18 cellular contexts compared by ENCODE assay signal in genomic region chr3:197775317-197775716, GRCh38.
"Had no signal": no experiment of that assay in that cellular context is flagged by ENCODE, and none has a peak within 500 bp of the region (broad histone marks: within the 10 kb centered on the region; RNA-seq: fewer than 3 reads in every experiment).

No MANE protein-coding gene starts in this region.

- DNase-seq: activated CD4-positive, alpha-beta T cell treated with anti-CD3 and anti-CD28 coated beads, Interleukin-2, amount 10 ng/mL, durations not matched to agents 7 days and 5 days; activated CD4-positive, CD25-positive, alpha-beta regulatory T cell treated with anti-CD3 and anti-CD28 coated beads, Interleukin-2, amount 50 U/mL, for 72 hours; activated naive CD4-positive, alpha-beta T cell treated with anti-CD3 and anti-CD28 coated beads for 36 hours; activated T-cell treated with anti-CD3 and anti-CD28 coated beads, Interleukin-2, amount 50 U/mL, for 1 hour; amygdala; cortex of kidney; nucleus accumbens; posterior cingulate gyrus; small intestine; stimulated activated CD4-positive, alpha-beta T cell treated with anti-CD3 and anti-CD28 coated beads, Interleukin-2, amount 100 ng/mL, for 24 hours; stomach had no signal

- H3K4me3 Mint-ChIP-seq: activated CD4-positive, alpha-beta T cell treated with anti-CD3 and anti-CD28 coated beads, Interleukin-2, amount 10 ng/mL, durations not matched to agents 7 days and 5 days; activated naive CD4-positive, alpha-beta T cell treated with anti-CD3 and anti-CD28 coated beads for 36 hours; nephron; stimulated activated effector memory CD8-positive, alpha-beta T cell treated with anti-CD3 and anti-CD28 coated beads, Interleukin-12 subunit alpha, Interleukin-12 subunit beta, amount 100 ng/mL, for 72 hours; T-helper 1 cell treated with Interleukin-12 subunit alpha and Interleukin-12 subunit beta and Interleukin-4 antibody, amounts not matched to agents 30 μg/mL and 1 μg/mL, for 36 hours had no signal

- H3K4me3 ChIP-seq: stomach, suprapubic skin, tibial nerve had no signal

- ATAC-seq: sciatic nerve; stimulated activated effector memory CD8-positive, alpha-beta T cell treated with anti-CD3 and anti-CD28 coated beads, Interleukin-12 subunit alpha, Interleukin-12 subunit beta, amount 100 ng/mL, for 72 hours had no signal

- H3K9me3 ChIP-seq: stomach, suprapubic skin, tibial nerve had no signal

- H3K27me3 Mint-ChIP-seq: activated CD4-positive, alpha-beta T cell treated with anti-CD3 and anti-CD28 coated beads, Interleukin-2, amount 10 ng/mL, durations not matched to agents 7 days and 5 days had no signal

- FAIRE-seq: small intestine had no signal

- H3K27ac Mint-ChIP-seq: activated CD4-positive, alpha-beta T cell treated with anti-CD3 and anti-CD28 coated beads, Interleukin-2, amount 10 ng/mL, durations not matched to agents 7 days and 5 days; activated naive CD4-positive, alpha-beta T cell treated with anti-CD3 and anti-CD28 coated beads for 36 hours; nephron; stimulated activated effector memory CD8-positive, alpha-beta T cell treated with anti-CD3 and anti-CD28 coated beads, Interleukin-12 subunit alpha, Interleukin-12 subunit beta, amount 100 ng/mL, for 72 hours; T-helper 1 cell treated with Interleukin-12 subunit alpha and Interleukin-12 subunit beta and Interleukin-4 antibody, amounts not matched to agents 30 μg/mL and 1 μg/mL, for 36 hours had no signal

- H3K9me3 Mint-ChIP-seq: activated CD4-positive, alpha-beta T cell treated with anti-CD3 and anti-CD28 coated beads, Interleukin-2, amount 10 ng/mL, durations not matched to agents 7 days and 5 days; activated naive CD4-positive, alpha-beta T cell treated with anti-CD3 and anti-CD28 coated beads for 36 hours; nephron; stimulated activated effector memory CD8-positive, alpha-beta T cell treated with anti-CD3 and anti-CD28 coated beads, Interleukin-12 subunit alpha, Interleukin-12 subunit beta, amount 100 ng/mL, for 72 hours; T-helper 1 cell treated with Interleukin-12 subunit alpha and Interleukin-12 subunit beta and Interleukin-4 antibody, amounts not matched to agents 30 μg/mL and 1 μg/mL, for 36 hours had no signal

- H3K27me3 ChIP-seq: stomach, suprapubic skin, tibial nerve had no signal

- H3K4me1 ChIP-seq: stomach, suprapubic skin, tibial nerve had no signal

- H3K4me1 Mint-ChIP-seq: activated CD4-positive, alpha-beta T cell treated with anti-CD3 and anti-CD28 coated beads, Interleukin-2, amount 10 ng/mL, durations not matched to agents 7 days and 5 days; nephron; stimulated activated effector memory CD8-positive, alpha-beta T cell treated with anti-CD3 and anti-CD28 coated beads, Interleukin-12 subunit alpha, Interleukin-12 subunit beta, amount 100 ng/mL, for 72 hours had no signal

- H3K27ac ChIP-seq: stomach, suprapubic skin, VCaP had no signal
